Comparison of ENCODE assay signal across 8 cellular contexts in the genomic region with DNA sequence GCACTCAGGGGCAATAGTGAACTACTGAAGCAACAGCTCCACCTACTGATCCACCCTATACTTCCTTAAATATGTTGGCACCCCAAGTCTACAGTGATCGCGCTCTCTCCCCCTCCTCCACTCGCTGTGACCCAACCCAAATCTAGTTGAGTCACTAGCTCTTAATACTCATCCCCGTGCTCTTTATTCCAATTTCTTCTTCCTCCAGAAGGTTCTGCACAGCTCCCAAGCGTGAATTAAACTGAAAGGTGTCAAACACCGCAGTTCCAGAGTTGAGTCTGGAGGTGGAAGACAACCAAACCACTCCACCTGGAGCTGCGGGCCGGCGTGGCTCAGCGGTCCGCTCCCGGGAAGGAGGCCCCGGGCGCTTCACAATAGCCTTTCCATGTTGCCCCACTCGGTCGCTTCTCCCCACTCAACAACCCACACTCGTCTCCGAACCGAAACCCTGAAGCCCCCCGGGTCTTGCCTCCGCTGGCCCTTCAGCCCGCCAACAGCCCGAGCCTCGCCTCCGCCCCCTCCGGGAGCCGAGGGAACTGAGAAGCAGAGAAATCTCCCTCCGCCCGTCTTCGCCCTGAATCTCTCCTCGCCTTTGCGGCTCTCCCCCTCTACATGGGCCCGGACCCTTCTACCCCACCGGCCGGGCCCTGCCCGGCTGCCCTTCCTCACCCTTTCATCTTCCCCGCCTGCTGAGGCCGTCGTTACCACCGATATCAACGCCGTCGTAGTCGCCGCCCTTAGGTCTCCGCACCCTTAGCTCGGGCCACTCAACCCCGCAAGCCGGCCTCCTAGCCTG. TPM values are rescaled to one million over a fixed set of nuclear protein-coding genes. Genes with fewer than 3 reads are reported as not detected.
DNase-seq lines count a peak whose midpoint lies in the region; ATAC-seq, FAIRE-seq and TF ChIP-seq lines count a peak whose summit lies in the region.

No MANE protein-coding gene starts in this region.

- peak overlapping the region; percentile 47; the same call in 1 of the 2 replicates for H2AFZ ChIP-seq in H1 (ENCODE audit: low read length)

- H3K14ac ChIP-seq in H1 (ENCODE audit: insufficient read length), result peak overlapping the region; percentile 91

- peaks cover 46% of the 10 kb centered on the region for H3K4me1 ChIP-seq in CD8-positive, alpha-beta T cell (ENCODE audit: insufficient read depth, low read length)
- peaks cover 0 to 6% (median 2%) of the 10 kb centered on the region in 4 experiments; a peak in 4 of 7 replicates for H3K4me1 ChIP-seq in H1 (replicated peaks in 1 of 4; ENCODE audit: control insufficient read depth in 3 of 4, insufficient read depth in 4 of 4, low read length in 3 of 4)
- peaks cover 4% of the 10 kb centered on the region for H3K4me1 ChIP-seq in mesendoderm (ENCODE audit: control insufficient read depth, low read depth, low read length)

- H3K4me3 ChIP-seq in CD8-positive, alpha-beta T cell (ENCODE audit: low read depth, low read length), result peak overlapping the region; percentile 86
- H3K4me3 ChIP-seq in H1 (ENCODE audit: extremely low read depth in 1 of 4, insufficient read depth in 2 of 4, low read depth in 3 of 4, low read length in 4 of 4), result peak overlapping the region; percentile 95 to 100 (median 98)
- H3K4me3 ChIP-seq in mesendoderm (ENCODE audit: low read length), result peak overlapping the region; percentile 73

- no peaks in the 10 kb centered on the region for H3K36me3 ChIP-seq in CD8-positive, alpha-beta T cell (ENCODE audit: insufficient read depth, low read length)
- H3K36me3 ChIP-seq in H1 (ENCODE audit: control insufficient read depth in 2 of 4, insufficient read depth in 4 of 4, low read length in 3 of 4) (no peaks in the 10 kb centered on the region), mesendoderm (ENCODE audit: control insufficient read depth, insufficient read depth, low read length) (no peaks in the 10 kb centered on the region)

- no peak overlapping the region for H2BK20ac ChIP-seq in H1 (ENCODE audit: low read length)

- intact Hi-C loops in CD8-positive, alpha-beta T cell (cut with DNase I, micrococcal nuclease), result loop anchor here (1.0 to 10.0 kb wide), 20 partner anchors 9 to 1912 kb away; a partner anchor contains a TSS

- H3K23me2 ChIP-seq in H1 (ENCODE audit: low read depth, low read length), result peaks cover 13% of the 10 kb centered on the region

- TF ChIP-seq RAD21 in H1 (IDR thresholded peaks at IDR 0.05 in 1 of 2, conservative IDR thresholded peaks at IDR 0.05 in 1 of 2; ENCODE audit: low read depth in 2 of 2, low read length in 2 of 2), result peak; percentile 71 to 80

- peaks cover 0 to 5% of the 10 kb centered on the region in 2 experiments for H4K20me1 ChIP-seq in H1 (replicated peaks in 1 of 2; ENCODE audit: control insufficient read depth in 1 of 2, insufficient read depth in 2 of 2, low read length in 2 of 2)

- peak; percentile 23 for FAIRE-seq in HTR-8/SVneo (lab: Jason Lieb, UNC)
- FAIRE-seq in H1 (lab: Jason Lieb, UNC), result peak; percentile 89

- CTCF ChIA-PET in CD8-positive, alpha-beta T cell (lab: Charles Lee), result interaction anchor here (0.7 to 4.1 kb wide), 24 partner anchors 10 to 545 kb away, joined by 3 to 51 read pairs (median 4); a partner anchor contains a TSS
- CTCF ChIA-PET in H1 (lab: Charles Lee; ENCODE audit: partially characterized antibody), result interaction anchor here (0.5 to 3.0 kb wide), 34 partner anchors 10 to 1855 kb away, joined by 3 to 34 read pairs (median 4); no protein-coding TSS in a partner anchor

- H2BK15ac ChIP-seq in H1 (ENCODE audit: low read length), result no peak overlapping the region
- no peak overlapping the region for H2BK15ac ChIP-seq in mesendoderm (replicated peaks; ENCODE audit: low read depth)

- H2AK5ac ChIP-seq in H1 (ENCODE audit: low read depth, low read length), result no peak overlapping the region
- no peak overlapping the region for H2AK5ac ChIP-seq in mesendoderm (ENCODE audit: low read length)

- H3K9me3 ChIP-seq in CD8-positive, alpha-beta T cell (ENCODE audit: low read length), result no peaks in the 10 kb centered on the region
- no peaks in the 10 kb centered on the region for H3K9me3 ChIP-seq in H1 (ENCODE audit: insufficient read depth in 2 of 2, low read depth in 1 of 2, low read length in 1 of 2)

- H4K8ac ChIP-seq in H1 (ENCODE audit: extremely low read depth, insufficient read depth, low read length) (peak overlapping the region; percentile 99), mesendoderm (ENCODE audit: low read depth, low read length) (peak overlapping the region; percentile 1)

- peak overlapping the region; percentile 96 for H4K91ac ChIP-seq in H1 (replicated peaks; ENCODE audit: insufficient read length, low read length)

- H3K9ac ChIP-seq in H1 (replicated peaks in 1 of 4; ENCODE audit: extremely low read depth in 1 of 4, low read depth in 3 of 4, low read length in 3 of 4) (peak overlapping the region; percentile 93 to 98 (median 94)), mesendoderm (ENCODE audit: low read length) (peak overlapping the region; percentile 97)

- TF ChIP-seq EP300 in H1 (IDR thresholded peaks at IDR 0.05; ENCODE audit: borderline replicate concordance in 1 of 2, low read depth in 2 of 2, low read length in 2 of 2), result no peak

- peak overlapping the region; percentile 99 for H3K27ac ChIP-seq in CD8-positive, alpha-beta T cell (ENCODE audit: low read depth, low read length)
- peak overlapping the region; percentile 99 for H3K27ac ChIP-seq in H1 (ENCODE audit: low read depth, low read length)
- H3K27ac ChIP-seq in mesendoderm (ENCODE audit: low read depth, low read length), result peak overlapping the region; percentile 85

- ATAC-seq in CD8-positive, alpha-beta T cell, result peak; percentile 71
- ATAC-seq in GM21381 (IDR thresholded peaks at IDR 0.05; ENCODE audit: unreplicated experiment), result peak; percentile 51

- H3K56ac ChIP-seq in H1 (replicated peaks; ENCODE audit: insufficient read length, low read depth, low read length) (peak overlapping the region; percentile 88), mesendoderm (ENCODE audit: low read length) (peak overlapping the region; percentile 97)

- peak; percentile 33 to 82 for TF ChIP-seq POLR2A in H1 (IDR thresholded peaks at IDR 0.05; ENCODE audit: control extremely low read depth in 1 of 2, low read depth in 2 of 2, low read length in 2 of 2)

- peak overlapping the region; percentile 64; the same call in 1 of the 2 replicates for H2BK12ac ChIP-seq in H1 (ENCODE audit: low read depth, low read length)

- H3K4me1 Mint-ChIP-seq in CD8-positive, alpha-beta T cell (ENCODE audit: low read depth), result peaks cover 72% of the 10 kb centered on the region

- peaks cover 24% of the 10 kb centered on the region for H3K36me3 Mint-ChIP-seq in CD8-positive, alpha-beta T cell

- H3K4ac ChIP-seq in H1 (replicated peaks; ENCODE audit: insufficient read length, low read depth, low read length) (peak overlapping the region; percentile 53), mesendoderm (ENCODE audit: low read depth, low read length) (peak overlapping the region; percentile 63)

- H3K23ac ChIP-seq in H1 (ENCODE audit: insufficient read length), result no peak overlapping the region
- no peak overlapping the region for H3K23ac ChIP-seq in mesendoderm (ENCODE audit: low read length)

- TF ChIP-seq CTCF in CD8-positive, alpha-beta T cell (IDR thresholded peaks at IDR 0.05), result peak; percentile 66
- peak; percentile 48 to 83 (median 82) for TF ChIP-seq CTCF in H1 (IDR thresholded peaks at IDR 0.05; ENCODE audit: control extremely low read depth in 1 of 3, insufficient read depth in 1 of 3, low read depth in 1 of 3, low read length in 3 of 3)

- DNase-seq in CD8-positive, alpha-beta T cell, result peak; percentile 51 to 87 (median 77)
- peak; percentile 83 for DNase-seq in HTR-8/SVneo (ENCODE audit: insufficient read length, low spot score)
- DNase-seq in NOMO-1 (lab: John Stamatoyannopoulos, UW; ENCODE audit: unreplicated experiment in 2 of 2), result peak; percentile 92 to 95
- peak; percentile 39 to 45 (median 39) for DNase-seq in activated CD8-positive, alpha-beta memory T cell treated with anti-CD3 and anti-CD28 coated beads for 48 hours (ENCODE audit: low read depth in 2 of 3, low spot score in 2 of 3)
- DNase-seq in H1 (ENCODE audit: low read depth in 1 of 2, low spot score in 2 of 2), result peak; percentile 34 to 82
- peak; percentile 92 for DNase-seq in mesendoderm
- peak; percentile 54 to 74 for DNase-seq in stimulated activated CD8-positive, alpha-beta memory T cell treated with anti-CD3 and anti-CD28 coated beads, Interleukin-15, amount 100 ng/mL, for 4 hours (ENCODE audit: low read depth in 2 of 2)

- H3K27me3 ChIP-seq in CD8-positive, alpha-beta T cell (ENCODE audit: insufficient read depth, low read length), result no peaks in the 10 kb centered on the region
- H3K27me3 ChIP-seq in H1 (replicated peaks in 1 of 4; ENCODE audit: control insufficient read depth in 3 of 4, extremely low read depth in 1 of 4, insufficient read depth in 3 of 4, low read length in 3 of 4), result no peaks in the 10 kb centered on the region
- no peaks in the 10 kb centered on the region for H3K27me3 ChIP-seq in mesendoderm (ENCODE audit: insufficient read depth, low read length, poor library complexity)

- H3K4me2 ChIP-seq in H1 (ENCODE audit: insufficient read depth in 1 of 2, low read depth in 2 of 2, low read length in 2 of 2) (peak overlapping the region; percentile 85 to 99), mesendoderm (ENCODE audit: low read length) (peak overlapping the region; percentile 15)

- H3K27ac Mint-ChIP-seq in CD8-positive, alpha-beta T cell, result peak overlapping the region; percentile 100

- H3K79me2 ChIP-seq in H1 (ENCODE audit: control insufficient read depth in 1 of 2, insufficient read depth in 2 of 2, low read length in 2 of 2) (peaks cover 26 to 88% of the 10 kb centered on the region in 2 experiments), mesendoderm (ENCODE audit: control insufficient read depth, insufficient read depth, low read length) (peaks cover 54% of the 10 kb centered on the region)

- H3K79me1 ChIP-seq in H1 (ENCODE audit: low read depth, low read length), result no peaks in the 10 kb centered on the region; the same call in 1 of the 2 replicates
- peaks cover 7% of the 10 kb centered on the region for H3K79me1 ChIP-seq in mesendoderm (ENCODE audit: low read length)

- H2BK5ac ChIP-seq in H1 (ENCODE audit: low read depth, low read length), result peak overlapping the region; percentile 82
- peak overlapping the region; percentile 30 for H2BK5ac ChIP-seq in mesendoderm (ENCODE audit: low read length)

- 0% methylated on average over 42 of the region's 49 CpGs; no CpG with 5 or more reads in 1 of the 2 experiments for WGBS in H1 (ENCODE audit: extremely low coverage in 1 of 2, insufficient coverage in 1 of 2, insufficient read length in 1 of 2, insufficient replicate concordance in 2 of 2, low coverage in 1 of 2, low lambda C conversion rate in 2 of 2, missing lambda C conversion rate in 1 of 2), 2 experiments
- no CpG with 5 or more reads among the region's 49 CpGs for WGBS in mesendoderm (ENCODE audit: extremely low coverage, insufficient coverage, low lambda C conversion rate)

- POLR2A ChIA-PET in CD8-positive, alpha-beta T cell (lab: Charles Lee), result interaction anchor here (0.7 to 3.5 kb wide), 10 partner anchors 9 to 546 kb away, joined by 3 to 51 read pairs (median 4); a partner anchor contains a TSS
- POLR2A ChIA-PET in H1 (lab: Charles Lee; ENCODE audit: partially characterized antibody), result interaction anchor here (0.6 to 3.4 kb wide), 11 partner anchors 9 to 726 kb away, joined by 3 to 21 read pairs (median 4); a partner anchor contains a TSS

- no peaks in the 10 kb centered on the region for H3K9me3 Mint-ChIP-seq in CD8-positive, alpha-beta T cell

- H3K4me3 Mint-ChIP-seq in CD8-positive, alpha-beta T cell, result peak overlapping the region; percentile 95

- H3K27me3 Mint-ChIP-seq in CD8-positive, alpha-beta T cell (ENCODE audit: low read depth), result no peaks in the 10 kb centered on the region

- H3K18ac ChIP-seq in H1 (ENCODE audit: extremely low read depth, low read length), result peak overlapping the region; percentile 84; the same call in 1 of the 2 replicates
- peak overlapping the region; percentile 94 for H3K18ac ChIP-seq in mesendoderm (ENCODE audit: low read length)

- no peak overlapping the region for H2BK120ac ChIP-seq in H1 (replicated peaks; ENCODE audit: low read depth, low read length)
- no peak overlapping the region for H2BK120ac ChIP-seq in mesendoderm (ENCODE audit: low read depth, low read length)

- peak overlapping the region; percentile 82 for H4K5ac ChIP-seq in H1 (ENCODE audit: insufficient read length, low read depth, low read length)
- no peak overlapping the region for H4K5ac ChIP-seq in mesendoderm (ENCODE audit: low read length)

RNA-seq across cellular contexts. Expression of a gene that starts 0.6 kb away (rescaled TPM):
- 10 to 100 TPM; 97.3 to 98.9 TPM for total RNA-seq in CD8-positive, alpha-beta T cell
- total RNA-seq in H1 (2021; fragmentation: NEBNext Ultra II Directional; extraction: Animal tissue kit (Norgen Biotek cat#: 25700)), result 224 and 231 TPM in 2 replicates
- 46.6 and 68.4 TPM in 2 replicates for polyA plus RNA-seq in H1 (2011; rRNA removed)
- polyA plus RNA-seq in H1 (2011; cell fraction: cytosol; rRNA removed), result 80.8 TPM
- 105 TPM for polyA plus RNA-seq in H1 (2011; cell fraction: nucleus; rRNA removed)
- 111 to 190 TPM (median 143 TPM) in 4 replicates for polyA plus RNA-seq in H1 (2012, experiment 1 of 2)
- 12.6 TPM for polyA plus RNA-seq in H1 (2012, experiment 2 of 2)
- 113 TPM for polyA plus RNA-seq in H1 (2013, experiment 1 of 2)
- 119 TPM for polyA plus RNA-seq in H1 (2013, experiment 2 of 2)
- 70.1 and 106 TPM in 2 replicates for polyA minus RNA-seq in H1 (2011; rRNA and poly(A)+ RNA removed)
- polyA minus RNA-seq in H1 (2011; cell fraction: cytosol; rRNA and poly(A)+ RNA removed), result 63.0 TPM
- 116 TPM for polyA minus RNA-seq in H1 (2011; cell fraction: nucleus; rRNA and poly(A)+ RNA removed)
- 174 TPM for polyA plus RNA-seq in mesendoderm (2013, experiment 1 of 2)
- polyA plus RNA-seq in mesendoderm (2013, experiment 2 of 2), result 174 TPM

RNA-seq across cellular contexts. Expression of a gene that starts 1.4 kb away (rescaled TPM):
- 10 to 100 TPM; 10.7 to 11.1 TPM for total RNA-seq in CD8-positive, alpha-beta T cell
- 90.4 and 90.9 TPM in 2 replicates for total RNA-seq in H1 (2021; fragmentation: NEBNext Ultra II Directional; extraction: Animal tissue kit (Norgen Biotek cat#: 25700))
- polyA plus RNA-seq in H1 (2011; rRNA removed), result 9.7 and 15.4 TPM in 2 replicates
- 21.8 TPM for polyA plus RNA-seq in H1 (2011; cell fraction: cytosol; rRNA removed)
- 7.9 TPM for polyA plus RNA-seq in H1 (2011; cell fraction: nucleus; rRNA removed)
- 28.8 to 46.8 TPM (median 38.9 TPM) in 4 replicates for polyA plus RNA-seq in H1 (2012, experiment 1 of 2)
- polyA plus RNA-seq in H1 (2012, experiment 2 of 2), result 3.2 TPM
- polyA plus RNA-seq in H1 (2013, experiment 1 of 2), result 25.7 TPM
- 24.1 TPM for polyA plus RNA-seq in H1 (2013, experiment 2 of 2)
- 72.3 and 142 TPM in 2 replicates for polyA minus RNA-seq in H1 (2011; rRNA and poly(A)+ RNA removed)
- polyA minus RNA-seq in H1 (2011; cell fraction: cytosol; rRNA and poly(A)+ RNA removed), result 27.6 TPM
- polyA minus RNA-seq in H1 (2011; cell fraction: nucleus; rRNA and poly(A)+ RNA removed), result 17.5 TPM
- polyA plus RNA-seq in mesendoderm (2013, experiment 1 of 2), result 20.3 TPM
- 20.3 TPM for polyA plus RNA-seq in mesendoderm (2013, experiment 2 of 2)

RNA-seq across cellular contexts. Expression of a gene that starts 49.0 kb away (rescaled TPM):
- total RNA-seq in CD8-positive, alpha-beta T cell, result 10 to 100 TPM; 41.5 to 42.8 TPM
- 18.5 and 18.8 TPM in 2 replicates for total RNA-seq in H1 (2021; fragmentation: NEBNext Ultra II Directional; extraction: Animal tissue kit (Norgen Biotek cat#: 25700))
- polyA plus RNA-seq in H1 (2011; rRNA removed), result 5.4 and 9.6 TPM in 2 replicates
- 7.7 TPM for polyA plus RNA-seq in H1 (2011; cell fraction: cytosol; rRNA removed)
- 10.8 TPM for polyA plus RNA-seq in H1 (2011; cell fraction: nucleus; rRNA removed)
- polyA plus RNA-seq in H1 (2012, experiment 1 of 2), result 3.9 to 5.5 TPM (median 4.4 TPM) in 4 replicates
- 0.26 TPM for polyA plus RNA-seq in H1 (2012, experiment 2 of 2)
- 8.7 TPM for polyA plus RNA-seq in H1 (2013, experiment 1 of 2)
- 7.6 TPM for polyA plus RNA-seq in H1 (2013, experiment 2 of 2)
- polyA minus RNA-seq in H1 (2011; rRNA and poly(A)+ RNA removed), result 46.9 and 57.2 TPM in 2 replicates
- 12.3 TPM for polyA minus RNA-seq in H1 (2011; cell fraction: cytosol; rRNA and poly(A)+ RNA removed)
- polyA minus RNA-seq in H1 (2011; cell fraction: nucleus; rRNA and poly(A)+ RNA removed), result 66.2 TPM
- 7.8 TPM for polyA plus RNA-seq in mesendoderm (2013, experiment 1 of 2)
- 7.9 TPM for polyA plus RNA-seq in mesendoderm (2013, experiment 2 of 2)

Comparison
In these comparisons a context has a peak if more than half of its experiments do, and no peak if none do; other contexts are left out.
1. Peak in every context shown above with its lines: DNase-seq, ATAC-seq, H3K4me3 ChIP-seq and H3K27ac ChIP-seq.
2. DNase-seq: peak in every context shown above with its lines; median percentile 94 in NOMO-1; 92 in mesendoderm; 83 in HTR-8/SVneo; 77 in CD8-positive, alpha-beta T cell; 64 in stimulated activated CD8-positive, alpha-beta memory T cell treated with anti-CD3 and anti-CD28 coated beads, Interleukin-15, amount 100 ng/mL, for 4 hours; 58 in H1; 39 in activated CD8-positive, alpha-beta memory T cell treated with anti-CD3 and anti-CD28 coated beads for 48 hours.